ENCODE assay signal across 20 cellular contexts in the genomic region with DNA sequence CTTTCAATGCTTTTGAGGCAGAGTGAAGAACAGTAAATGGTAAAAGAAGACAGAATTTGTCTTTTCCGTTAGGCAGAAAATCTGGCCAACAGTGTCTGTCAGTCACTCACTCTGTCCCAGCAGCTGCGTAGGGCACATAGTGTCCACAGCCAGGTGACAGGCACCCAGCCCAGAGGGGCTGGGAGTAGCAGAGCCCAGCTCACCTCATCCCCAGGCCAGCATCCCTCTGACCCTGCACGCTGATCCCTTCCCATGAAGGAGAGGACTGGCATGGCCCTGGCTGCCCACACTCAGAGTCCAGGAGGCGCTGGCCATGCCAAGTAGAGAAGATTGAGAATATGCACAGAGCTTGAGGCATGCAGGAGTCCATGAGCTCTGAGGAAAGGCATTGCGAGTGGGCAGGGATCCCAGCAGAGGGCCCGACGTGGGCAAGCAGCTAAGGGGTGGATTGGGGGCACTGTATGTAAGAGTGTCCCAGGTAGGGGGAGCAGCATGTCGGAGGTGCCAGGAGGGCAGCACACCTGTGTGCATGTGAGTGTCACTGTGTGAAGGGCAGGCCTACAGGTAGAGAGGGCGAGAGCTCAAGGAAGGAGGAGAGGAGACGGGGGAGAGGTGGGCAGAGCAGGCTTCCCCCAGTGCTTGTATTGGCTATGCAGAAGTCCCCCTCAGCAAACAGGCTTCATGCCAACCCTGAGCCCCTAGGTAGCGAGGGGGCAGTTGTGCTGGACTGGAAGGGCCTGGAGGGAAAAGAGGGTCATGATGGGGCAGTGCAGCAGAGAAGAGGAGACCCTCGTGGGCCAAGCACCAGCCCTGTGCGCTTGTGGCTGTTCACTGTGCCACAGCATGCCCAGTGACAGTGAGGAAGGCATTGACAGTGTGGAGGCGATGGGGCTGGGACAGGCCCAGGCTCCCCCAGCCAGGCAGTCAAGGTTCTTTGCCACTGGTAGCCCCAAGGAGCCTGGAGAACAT.
DNase-seq lines count a peak whose midpoint lies in the region; ATAC-seq, FAIRE-seq and TF ChIP-seq lines count a peak whose summit lies in the region.
"Had no signal": no experiment of that assay in that cellular context is flagged by ENCODE, and none has a peak within 500 bp of the region (broad histone marks: within the 10 kb centered on the region; RNA-seq: fewer than 3 reads in every experiment).

No MANE protein-coding gene starts in this region.

- in situ Hi-C loops in HAP-1 (cut with MboI; ENCODE audit: low sequenced_read_pairs) = no loop called here

- no peak for FAIRE-seq in small intestine (lab: Jason Lieb, UNC)
- FAIRE-seq: D721Med, GM18507, HepG2 had no signal

- CTCF ChIA-PET in activated naive CD4-positive, alpha-beta T cell treated with anti-CD3 and anti-CD28 coated beads, Interleukin-2, amount 10 ng/mL, durations not matched to agents 7 days and 5 days (lab: Charles Lee) = no interaction called here

- H3K27ac Mint-ChIP-seq in neural progenitor cell = no peak overlapping the region
- no peak overlapping the region for H3K27ac Mint-ChIP-seq in activated naive CD4-positive, alpha-beta T cell treated with anti-CD3 and anti-CD28 coated beads, Interleukin-2, amount 10 ng/mL, durations not matched to agents 7 days and 5 days
- H3K27ac Mint-ChIP-seq: CD8-positive, alpha-beta T cell had no signal

- peaks cover 4% of the 10 kb centered on the region for H3K4me1 Mint-ChIP-seq in neural progenitor cell
- peaks cover under 1% of the 10 kb centered on the region for H3K4me1 Mint-ChIP-seq in activated naive CD4-positive, alpha-beta T cell treated with anti-CD3 and anti-CD28 coated beads, Interleukin-2, amount 10 ng/mL, durations not matched to agents 7 days and 5 days

- H3K4me1 ChIP-seq in heart left ventricle (peaks cover 0 to 15% (median 2%) of the 10 kb centered on the region in 12 donors), neural progenitor cell (peaks cover 1% of the 10 kb centered on the region), small intestine (ENCODE audit: control insufficient read depth in 2 of 2, insufficient read depth in 1 of 2, low read depth in 1 of 2, low read length in 1 of 2) (no peaks in the 10 kb centered on the region), HAP-1 (no peaks in the 10 kb centered on the region)
- H3K4me1 ChIP-seq: BLaER1 had no signal

- no peaks in the 10 kb centered on the region for H3K9me3 ChIP-seq in heart left ventricle
- no peaks in the 10 kb centered on the region for H3K9me3 ChIP-seq in neural progenitor cell (ENCODE audit: low read depth)
- no peaks in the 10 kb centered on the region for H3K9me3 ChIP-seq in small intestine (ENCODE audit: control insufficient read depth, low read depth)
- no peaks in the 10 kb centered on the region for H3K9me3 ChIP-seq in HAP-1
- H3K9me3 ChIP-seq: BLaER1, SJSA1 had no signal

- no peaks in the 10 kb centered on the region for H3F3A ChIP-seq in neural progenitor cell (ENCODE audit: low read depth)

- no peaks in the 10 kb centered on the region for H4K20me1 ChIP-seq in neural progenitor cell (ENCODE audit: low read depth)
- H4K20me1 ChIP-seq: BLaER1 had no signal

- peaks cover 13% of the 10 kb centered on the region for H3K27me3 Mint-ChIP-seq in neural progenitor cell (ENCODE audit: insufficient read depth, low read depth)
- peaks cover 29% of the 10 kb centered on the region for H3K27me3 Mint-ChIP-seq in activated naive CD4-positive, alpha-beta T cell treated with anti-CD3 and anti-CD28 coated beads, Interleukin-2, amount 10 ng/mL, durations not matched to agents 7 days and 5 days

- H3K27me3 ChIP-seq in heart left ventricle = peaks cover 0 to 13% (median 5%) of the 10 kb centered on the region in 9 donors
- H3K27me3 ChIP-seq in neural progenitor cell = peaks cover 16% of the 10 kb centered on the region
- peaks cover 0 to 3% of the 10 kb centered on the region in 2 donors for H3K27me3 ChIP-seq in small intestine (ENCODE audit: control insufficient read depth in 2 of 2, insufficient read depth in 2 of 2, low read length in 2 of 2)
- H3K27me3 ChIP-seq in HAP-1 (ENCODE audit: low read depth) = peaks cover 5% of the 10 kb centered on the region; the same call in 1 of the 2 replicates
- H3K27me3 ChIP-seq: BLaER1 had no signal

- no peak overlapping the region for H2AFZ ChIP-seq in neural progenitor cell (replicated peaks)

- no peak for TF ChIP-seq POLR2A in heart left ventricle (IDR thresholded peaks at IDR 0.05)

- 93 to 95% (median 94%) methylated on average over 12 to 14 of the region's 14 CpGs for WGBS in heart left ventricle, 4 donors
- 88 to 93% (median 91%) methylated on average over 14 of the region's 14 CpGs for WGBS in small intestine, 3 donors

- intact Hi-C loops in Right ventricle myocardium inferior (cut with DNase I) = no loop called here
- intact Hi-C loops in heart left ventricle (cut with DNase I) = no loop called here

- no peak overlapping the region for H3K4me2 ChIP-seq in neural progenitor cell
- H3K4me2 ChIP-seq: BLaER1, KMS-11 had no signal

- H3K27ac ChIP-seq in heart left ventricle = no peak overlapping the region
- H3K27ac ChIP-seq in coronary artery = no peak overlapping the region
- H3K27ac ChIP-seq in neural progenitor cell = no peak overlapping the region
- no peak overlapping the region for H3K27ac ChIP-seq in small intestine (ENCODE audit: low read depth in 1 of 2, low read length in 1 of 2)
- H3K27ac ChIP-seq: BLaER1, KMS-11 had no signal

- H3K36me3 Mint-ChIP-seq in neural progenitor cell = no peaks in the 10 kb centered on the region
- H3K36me3 Mint-ChIP-seq in activated naive CD4-positive, alpha-beta T cell treated with anti-CD3 and anti-CD28 coated beads, Interleukin-2, amount 10 ng/mL, durations not matched to agents 7 days and 5 days = no peaks in the 10 kb centered on the region
- H3K36me3 Mint-ChIP-seq: CD8-positive, alpha-beta T cell had no signal

- no peak for ATAC-seq in Right ventricle myocardium inferior
- no peak for ATAC-seq in heart left ventricle
- ATAC-seq: CD8-positive, alpha-beta T cell; HepG2 had no signal

- DNase-seq in Right ventricle myocardium inferior (ENCODE audit: missing footprints) = peak; percentile 57
- DNase-seq in heart left ventricle = no peak
- peak; percentile 60 for DNase-seq in coronary artery (ENCODE audit: low spot score)
- no peak for DNase-seq in neural progenitor cell (ENCODE audit: low spot score)
- DNase-seq in small intestine = no peak
- DNase-seq in activated naive CD4-positive, alpha-beta T cell treated with anti-CD3 and anti-CD28 coated beads, Interleukin-2, amount 10 ng/mL, durations not matched to agents 7 days and 5 days = no peak
- no peak for DNase-seq in T-helper 2 cell
- no peak for DNase-seq in HAP-1 (ENCODE audit: low spot score in 2 of 2)
- DNase-seq: 8988T; CD8-positive, alpha-beta T cell; DMS79; NCI-H1092 treated with DMSO at 0.1 percent for 48 hours; NCI-H2227 treated with DMSO at 0.1 percent for 48 hours; NCI-H524 treated with DMSO at 0.1 percent for 48 hours had no signal

- peak overlapping the region; percentile 31 for H3K4me3 Mint-ChIP-seq in neural progenitor cell
- no peak overlapping the region for H3K4me3 Mint-ChIP-seq in activated naive CD4-positive, alpha-beta T cell treated with anti-CD3 and anti-CD28 coated beads, Interleukin-2, amount 10 ng/mL, durations not matched to agents 7 days and 5 days
- H3K4me3 Mint-ChIP-seq: CD8-positive, alpha-beta T cell had no signal

- no peaks in the 10 kb centered on the region for H3K36me3 ChIP-seq in heart left ventricle
- H3K36me3 ChIP-seq in neural progenitor cell = no peaks in the 10 kb centered on the region
- H3K36me3 ChIP-seq in small intestine (ENCODE audit: control insufficient read depth in 2 of 2, insufficient read depth in 2 of 2, low read length in 2 of 2) = no peaks in the 10 kb centered on the region
- H3K36me3 ChIP-seq in HAP-1 (replicated peaks) = no peaks in the 10 kb centered on the region
- H3K36me3 ChIP-seq: BLaER1, SJSA1 had no signal

- TF ChIP-seq CTCF in heart left ventricle (IDR thresholded peaks at IDR 0.05) (no peak), coronary artery (IDR thresholded peaks at IDR 0.05) (no peak), neural progenitor cell (IDR thresholded peaks at IDR 0.05) (no peak)

- no peaks in the 10 kb centered on the region for H3K79me2 ChIP-seq in neural progenitor cell (ENCODE audit: low read depth)

- H3K4me3 ChIP-seq in heart left ventricle (no peak overlapping the region), coronary artery (no peak overlapping the region), neural progenitor cell (no peak overlapping the region), small intestine (ENCODE audit: low read depth in 1 of 2, low read length in 2 of 2) (no peak overlapping the region), HAP-1 (no peak overlapping the region)
- H3K4me3 ChIP-seq: BLaER1, SJSA1 had no signal

- H3K9ac ChIP-seq in neural progenitor cell = no peak overlapping the region
- H3K9ac ChIP-seq: BLaER1, KMS-11 had no signal

- no peaks in the 10 kb centered on the region for H3K9me3 Mint-ChIP-seq in neural progenitor cell
- no peaks in the 10 kb centered on the region for H3K9me3 Mint-ChIP-seq in activated naive CD4-positive, alpha-beta T cell treated with anti-CD3 and anti-CD28 coated beads, Interleukin-2, amount 10 ng/mL, durations not matched to agents 7 days and 5 days
- H3K9me3 Mint-ChIP-seq: CD8-positive, alpha-beta T cell had no signal

Comparison
In these comparisons a context has a peak if more than half of its experiments do, and no peak if none do; other contexts are left out.
1. DNase-seq: peak in Right ventricle myocardium inferior (single experiment) and coronary artery (single experiment); none in heart left ventricle (0 of 5), neural progenitor cell (single experiment), small intestine (single experiment), activated naive CD4-positive, alpha-beta T cell treated with anti-CD3 and anti-CD28 coated beads, Interleukin-2, amount 10 ng/mL, durations not matched to agents 7 days and 5 days (single experiment), T-helper 2 cell (0 of 5) and HAP-1 (0 of 2).